ENCODE assay signal across 27 cellular contexts in genomic region chr10:84755311-84755710, GRCh38.
"Had no signal": no experiment of that assay in that cellular context is flagged by ENCODE, and none has a peak within 500 bp of the region (broad histone marks: within the 10 kb centered on the region; RNA-seq: fewer than 3 reads in every experiment).

No MANE protein-coding gene starts in this region.

- H3K36me3 ChIP-seq: gastroesophageal sphincter, heart right ventricle, left lung, ovary, sigmoid colon, spleen, tibial artery had no signal

- H3K27me3 ChIP-seq: gastroesophageal sphincter, heart right ventricle, left lung, ovary, sigmoid colon, spleen, testis, tibial artery had no signal

- H3K27ac ChIP-seq: epithelial cell of prostate, gastroesophageal sphincter, heart right ventricle, left lung, ovary, psoas muscle, sigmoid colon, spleen, testis, tibial artery had no signal

- H3K9me3 ChIP-seq: gastroesophageal sphincter, heart right ventricle, left lung, ovary, psoas muscle, sigmoid colon, spleen, testis, tibial artery had no signal

- DNase-seq: cortex of kidney; effector CD4-positive, alpha-beta T cell; foreskin fibroblast; glutamatergic neuron; heart right ventricle; hippocampal formation; left cardiac atrium; left lung; mesenchymal stem cell; midbrain; naive thymus-derived CD4-positive, alpha-beta T cell; occipital lobe; ovary; posterior cingulate gyrus; psoas muscle; right cardiac atrium; sigmoid colon; spleen; stimulated activated CD4-positive, alpha-beta T cell treated with anti-CD3 and anti-CD28 coated beads, Interleukin-4, amount 100 ng/mL, for 4 hours; stimulated activated naive CD8-positive, alpha-beta T cell treated with anti-CD3 and anti-CD28 coated beads, Interleukin-15, Interleukin-2, amounts not matched to agents 100 U/mL and 50 U/mL, for 24 hours; substantia nigra; testis; tibial artery had no signal

- H3K4me3 ChIP-seq: gastroesophageal sphincter, heart right ventricle, left lung, ovary, psoas muscle, sigmoid colon, spleen, testis, tibial artery had no signal

- ATAC-seq: esophagus mucosa; gastroesophageal sphincter; heart right ventricle; left cardiac atrium; left lung; naive thymus-derived CD4-positive, alpha-beta T cell; psoas muscle; right cardiac atrium; stimulated activated memory B cell treated with anti-CD40 and anti-IgM and Interleukin-4, amounts not matched to agents 10 μg/mL and 1 μg/mL and 100 μg/mL, for 72 hours; stimulated activated naive CD8-positive, alpha-beta T cell treated with anti-CD3 and anti-CD28 coated beads, Interleukin-15, Interleukin-2, amounts not matched to agents 100 U/mL and 50 U/mL, for 24 hours had no signal

- H3K4me1 ChIP-seq: gastroesophageal sphincter, heart right ventricle, left lung, psoas muscle, sigmoid colon, spleen, testis, tibial artery had no signal
